In genomic region chr11:120339394-120339890, GRCh38 we compare ENCODE assay signal across 8 cellular contexts. TPM values are rescaled to one million over a fixed set of nuclear protein-coding genes. Genes with fewer than 3 reads are reported as not detected.
DNase-seq lines count a peak whose midpoint lies in the region; ATAC-seq and TF ChIP-seq lines count a peak whose summit lies in the region.

No MANE protein-coding gene starts in this region.

- CTCF ChIA-PET in AG04450 (lab: Charles Lee): interaction anchor here (0.9 kb wide), 1 partner anchor 346 kb away, joined by 3 read pairs; no protein-coding TSS in a partner anchor

- POLR2A ChIA-PET in AG04450 (lab: Yijun Ruan, JAX): interaction anchor here (0.6 to 1.6 kb wide), 4 partner anchors 15 to 160 kb away, joined by 3 to 8 read pairs (median 4); no protein-coding TSS in a partner anchor

- peaks cover 41 to 44% of the 10 kb centered on the region in 2 donors for H3K4me1 ChIP-seq in duodenal mucosa (ENCODE audit: control insufficient read depth in 1 of 2, insufficient read depth in 2 of 2, low read length in 2 of 2)

- ATAC-seq in GM18873 (IDR thresholded peaks at IDR 0.05; ENCODE audit: low FRiP score, unreplicated experiment) (no peak), GM18517 (IDR thresholded peaks at IDR 0.05; ENCODE audit: unreplicated experiment) (no peak)

- H3K27me3 ChIP-seq in AG04450 (ENCODE audit: control insufficient read depth, insufficient read depth, low read length) (no peaks in the 10 kb centered on the region), duodenal mucosa (ENCODE audit: control insufficient read depth in 1 of 2, insufficient read depth in 2 of 2, low read length in 2 of 2) (peaks cover 0 to 4% of the 10 kb centered on the region in 2 donors)

- H3K27ac ChIP-seq in AG04450 (ENCODE audit: low read depth, low read length) (no peak overlapping the region), duodenal mucosa (ENCODE audit: low read depth, low read length) (no peak overlapping the region)

- H3K9me3 ChIP-seq in AG04450 (ENCODE audit: control insufficient read depth, insufficient read depth, low read length) (no peaks in the 10 kb centered on the region), duodenal mucosa (ENCODE audit: control insufficient read depth in 1 of 2, low read length in 2 of 2) (no peaks in the 10 kb centered on the region)

- TF ChIP-seq CTCF in AG04450 (IDR thresholded peaks at IDR 0.05; ENCODE audit: low read depth, low read length): no peak
- TF ChIP-seq CTCF in GM13977 (IDR thresholded peaks at IDR 0.05; ENCODE audit: extremely low read depth, insufficient read depth, missing control alignments): no peak

- H3K36me3 ChIP-seq in duodenal mucosa (ENCODE audit: control insufficient read depth in 1 of 2, insufficient read depth in 2 of 2, low read length in 2 of 2): no peaks in the 10 kb centered on the region

- peak overlapping the region; percentile 30 to 64 for H3K9ac ChIP-seq in duodenal mucosa (ENCODE audit: low read depth in 1 of 2, low read length in 2 of 2)

- in situ Hi-C loops in GM13977 (cut with MboI; ENCODE audit: low pct_unique_long_range_greater_than_20kb, low sequenced_read_pairs, unreplicated experiment): no loop called here

- H3K4me3 ChIP-seq in AG04450 (ENCODE audit: low read depth, low read length) (peak overlapping the region; percentile 87), duodenal mucosa (ENCODE audit: low read depth in 1 of 2, low read length in 2 of 2) (peak overlapping the region; percentile 26 to 29)

- no peak for DNase-seq in AG04450 (ENCODE audit: low read depth, low spot score)
- DNase-seq in LoVo (ENCODE audit: low spot score): peak; percentile 59
- peak; percentile 69 for DNase-seq in midbrain (lab: John Stamatoyannopoulos, UW)
- DNase-seq in GM13977 (ENCODE audit: low spot score): no peak
- no peak for DNase-seq in NOMO-1 (lab: John Stamatoyannopoulos, UW; ENCODE audit: unreplicated experiment in 2 of 2)

RNA-seq across cellular contexts. Expression of gene ARHGEF12, which starts 3.2 kb away (rescaled TPM):
- 62.7 and 64.8 TPM in 2 replicates for polyA plus RNA-seq in AG04450 (2011; rRNA removed)
- 135 and 182 TPM in 2 replicates for polyA minus RNA-seq in AG04450 (2011; rRNA and poly(A)+ RNA removed)

RNA-seq across cellular contexts. Expression of gene TLCD5, which starts 14.3 kb away (rescaled TPM):
- polyA plus RNA-seq in AG04450 (2011; rRNA removed): 13.6 and 14.9 TPM in 2 replicates
- polyA minus RNA-seq in AG04450 (2011; rRNA and poly(A)+ RNA removed): 9.4 and 11.6 TPM in 2 replicates

Comparison
In these comparisons a context has a peak if more than half of its experiments do, and no peak if none do; other contexts are left out.
1. DNase-seq: peak in LoVo (single experiment) and midbrain (single experiment); none in AG04450 (single experiment), GM13977 (single experiment) and NOMO-1 (0 of 2).